ENCODE assay signal across 22 cellular contexts in genomic region chr20:58988565-58988882, GRCh38. TPM values are rescaled to one million over a fixed set of nuclear protein-coding genes. Genes with fewer than 3 reads are reported as not detected.
DNase-seq lines count a peak whose midpoint lies in the region; ATAC-seq and TF ChIP-seq lines count a peak whose summit lies in the region.
"Had no signal": no experiment of that assay in that cellular context is flagged by ENCODE, and none has a peak within 500 bp of the region (broad histone marks: within the 10 kb centered on the region; RNA-seq: fewer than 3 reads in every experiment).

No MANE protein-coding gene starts in this region.

- peaks cover 54% of the 10 kb centered on the region for H3K36me3 Mint-ChIP-seq in activated CD8-positive, alpha-beta memory T cell treated with anti-CD3 and anti-CD28 coated beads, Interleukin-2, amount 10 ng/mL, durations not matched to agents 7 days and 5 days
- peaks cover 27% of the 10 kb centered on the region for H3K36me3 Mint-ChIP-seq in activated naive CD8-positive, alpha-beta T cell treated with anti-CD3 and anti-CD28 coated beads for 36 hours
- H3K36me3 Mint-ChIP-seq in type B pancreatic cell = peaks cover 59% of the 10 kb centered on the region

- no peaks in the 10 kb centered on the region for H3K27me3 Mint-ChIP-seq in activated CD8-positive, alpha-beta memory T cell treated with anti-CD3 and anti-CD28 coated beads, Interleukin-2, amount 10 ng/mL, durations not matched to agents 7 days and 5 days
- H3K27me3 Mint-ChIP-seq in activated naive CD8-positive, alpha-beta T cell treated with anti-CD3 and anti-CD28 coated beads for 36 hours = no peaks in the 10 kb centered on the region
- no peaks in the 10 kb centered on the region for H3K27me3 Mint-ChIP-seq in type B pancreatic cell
- H3K27me3 Mint-ChIP-seq: CD4-positive, CD25-positive, alpha-beta regulatory T cell had no signal

- H3K9me3 Mint-ChIP-seq in activated CD8-positive, alpha-beta memory T cell treated with anti-CD3 and anti-CD28 coated beads, Interleukin-2, amount 10 ng/mL, durations not matched to agents 7 days and 5 days (ENCODE audit: low read depth) = no peaks in the 10 kb centered on the region
- H3K9me3 Mint-ChIP-seq in activated naive CD8-positive, alpha-beta T cell treated with anti-CD3 and anti-CD28 coated beads for 36 hours = no peaks in the 10 kb centered on the region
- no peaks in the 10 kb centered on the region for H3K9me3 Mint-ChIP-seq in type B pancreatic cell
- H3K9me3 Mint-ChIP-seq: CD4-positive, CD25-positive, alpha-beta regulatory T cell had no signal

- no peak for ATAC-seq in activated CD8-positive, alpha-beta memory T cell treated with anti-CD3 and anti-CD28 coated beads, Interleukin-2, amount 10 ng/mL, durations not matched to agents 7 days and 5 days
- no peak for ATAC-seq in GM18498 (IDR thresholded peaks at IDR 0.05; ENCODE audit: unreplicated experiment)
- ATAC-seq: Panc1 had no signal

- CTCF ChIA-PET in activated CD8-positive, alpha-beta memory T cell treated with anti-CD3 and anti-CD28 coated beads, Interleukin-2, amount 10 ng/mL, durations not matched to agents 7 days and 5 days (lab: Charles Lee) = no interaction called here

- no peak overlapping the region for H3K4me3 Mint-ChIP-seq in activated CD8-positive, alpha-beta memory T cell treated with anti-CD3 and anti-CD28 coated beads, Interleukin-2, amount 10 ng/mL, durations not matched to agents 7 days and 5 days
- H3K4me3 Mint-ChIP-seq in activated naive CD8-positive, alpha-beta T cell treated with anti-CD3 and anti-CD28 coated beads for 36 hours = no peak overlapping the region
- H3K4me3 Mint-ChIP-seq in type B pancreatic cell = no peak overlapping the region
- H3K4me3 Mint-ChIP-seq: CD4-positive, CD25-positive, alpha-beta regulatory T cell had no signal

- H3K4me1 Mint-ChIP-seq in activated CD8-positive, alpha-beta memory T cell treated with anti-CD3 and anti-CD28 coated beads, Interleukin-2, amount 10 ng/mL, durations not matched to agents 7 days and 5 days = peaks cover 33% of the 10 kb centered on the region
- H3K4me1 Mint-ChIP-seq in activated naive CD8-positive, alpha-beta T cell treated with anti-CD3 and anti-CD28 coated beads for 36 hours = peaks cover 19% of the 10 kb centered on the region
- peaks cover 28% of the 10 kb centered on the region for H3K4me1 Mint-ChIP-seq in type B pancreatic cell (ENCODE audit: unreplicated experiment)

- DNase-seq in activated CD8-positive, alpha-beta memory T cell treated with anti-CD3 and anti-CD28 coated beads, Interleukin-2, amount 50 U/mL, for 48 hours = peak; percentile 40
- DNase-seq in activated CD8-positive, alpha-beta memory T cell treated with anti-CD3 and anti-CD28 coated beads, Interleukin-2, amount 10 ng/mL, durations not matched to agents 7 days and 5 days = no peak
- no peak for DNase-seq in activated naive CD8-positive, alpha-beta T cell treated with anti-CD3 and anti-CD28 coated beads for 36 hours
- DNase-seq in mesenteric fat pad (ENCODE audit: low spot score) = peak; percentile 83
- peak; percentile 36 for DNase-seq in type B pancreatic cell (ENCODE audit: extremely low spot score, unreplicated experiment)
- no peak for DNase-seq in A172 (ENCODE audit: low spot score)
- DNase-seq in AML-193 (lab: John Stamatoyannopoulos, UW) = no peak
- DNase-seq: CD4-positive, CD25-positive, alpha-beta regulatory T cell; COR-L47; DMS79; H7; Kasumi-1; MM.1S; NCI-H1048; NCI-H1436; NCI-H187 treated with DMSO at 0.1 percent for 48 hours; NCI-H226; NCI-H510A treated with DMSO at 0.1 percent for 48 hours; NCI-H774; NK-92 treated with Interleukin-12 subunit alpha and Interleukin-12 subunit beta, amount 100 ng/mL, for 24 hours had no signal

- H3K27ac Mint-ChIP-seq in activated CD8-positive, alpha-beta memory T cell treated with anti-CD3 and anti-CD28 coated beads, Interleukin-2, amount 10 ng/mL, durations not matched to agents 7 days and 5 days = no peak overlapping the region
- H3K27ac Mint-ChIP-seq in activated naive CD8-positive, alpha-beta T cell treated with anti-CD3 and anti-CD28 coated beads for 36 hours = peak overlapping the region; percentile 37
- no peak overlapping the region for H3K27ac Mint-ChIP-seq in type B pancreatic cell
- H3K27ac Mint-ChIP-seq: CD4-positive, CD25-positive, alpha-beta regulatory T cell had no signal

- TF ChIP-seq CTCF in type B pancreatic cell (conservative IDR thresholded peaks at IDR 0.05) = no peak

RNA-seq across cellular contexts. Expression of gene NELFCD, which starts 7.5 kb away (rescaled TPM):
- 10 to 100 TPM; 71.2 to 86.2 TPM for total RNA-seq in activated CD8-positive, alpha-beta memory T cell treated with anti-CD3 and anti-CD28 coated beads, Interleukin-2, amount 10 ng/mL, durations not matched to agents 7 days and 5 days
- total RNA-seq in activated naive CD8-positive, alpha-beta T cell treated with anti-CD3 and anti-CD28 coated beads for 36 hours = 10 to 100 TPM; 84.1 to 91.2 TPM
- total RNA-seq in mesenteric fat pad = 43.9 TPM
- total RNA-seq in type B pancreatic cell (ENCODE audit: low replicate concordance) = 73.0 and 110 TPM in 2 replicates
- total RNA-seq in A172 (2014; rRNA removed; shearing (Covaris generic)) = 81.4 and 102 TPM in 2 replicates

RNA-seq across cellular contexts. Expression of gene CTSZ, which starts 18.5 kb away (rescaled TPM):
- total RNA-seq in activated CD8-positive, alpha-beta memory T cell treated with anti-CD3 and anti-CD28 coated beads, Interleukin-2, amount 10 ng/mL, durations not matched to agents 7 days and 5 days = 10 to 100 TPM; 39.6 to 48.0 TPM
- total RNA-seq in activated naive CD8-positive, alpha-beta T cell treated with anti-CD3 and anti-CD28 coated beads for 36 hours = 10 to 100 TPM; 24.6 to 25.4 TPM
- 277 TPM for total RNA-seq in mesenteric fat pad
- total RNA-seq in type B pancreatic cell (ENCODE audit: low replicate concordance) = 71.9 and 75.9 TPM in 2 replicates
- 228 and 320 TPM in 2 replicates for total RNA-seq in A172 (2014; rRNA removed; shearing (Covaris generic))

RNA-seq across cellular contexts. Expression of gene TUBB1, which starts 30.7 kb away (rescaled TPM):
- total RNA-seq in activated CD8-positive, alpha-beta memory T cell treated with anti-CD3 and anti-CD28 coated beads, Interleukin-2, amount 10 ng/mL, durations not matched to agents 7 days and 5 days = not detected
- total RNA-seq in activated naive CD8-positive, alpha-beta T cell treated with anti-CD3 and anti-CD28 coated beads for 36 hours = not detected
- total RNA-seq in mesenteric fat pad (0.51 TPM), type B pancreatic cell (ENCODE audit: low replicate concordance) (0.46 and 0.52 TPM in 2 replicates)
- total RNA-seq in A172 (2014; rRNA removed; shearing (Covaris generic)) = 0.36 and 0.64 TPM in 2 replicates
- total RNA-seq: H7 had no signal

RNA-seq across cellular contexts. Expression of gene ATP5F1E, which starts 43.6 kb away (rescaled TPM):
- total RNA-seq in activated CD8-positive, alpha-beta memory T cell treated with anti-CD3 and anti-CD28 coated beads, Interleukin-2, amount 10 ng/mL, durations not matched to agents 7 days and 5 days = 10 to 100 TPM; 78.3 to 80.8 TPM
- 10 to 100 TPM; 83.0 to 84.4 TPM for total RNA-seq in activated naive CD8-positive, alpha-beta T cell treated with anti-CD3 and anti-CD28 coated beads for 36 hours
- total RNA-seq in mesenteric fat pad (71.3 TPM), type B pancreatic cell (ENCODE audit: low replicate concordance) (75.6 and 81.8 TPM in 2 replicates)
- total RNA-seq in A172 (2014; rRNA removed; shearing (Covaris generic)) = 37.0 and 41.4 TPM in 2 replicates

RNA-seq across cellular contexts. Expression of gene PRELID3B, which starts 54.1 kb away (rescaled TPM):
- 100 to 1,000 TPM in 1 of 2 experiments, 10 to 100 TPM in 1; 80.4 to 104 TPM for total RNA-seq in activated CD8-positive, alpha-beta memory T cell treated with anti-CD3 and anti-CD28 coated beads, Interleukin-2, amount 10 ng/mL, durations not matched to agents 7 days and 5 days
- total RNA-seq in activated naive CD8-positive, alpha-beta T cell treated with anti-CD3 and anti-CD28 coated beads for 36 hours = 100 to 1,000 TPM; 131 to 143 TPM
- total RNA-seq in mesenteric fat pad = 56.8 TPM
- 45.9 and 54.9 TPM in 2 replicates for total RNA-seq in type B pancreatic cell (ENCODE audit: low replicate concordance)
- 152 and 196 TPM in 2 replicates for total RNA-seq in A172 (2014; rRNA removed; shearing (Covaris generic))

Comparison
In these comparisons a context has a peak if more than half of its experiments do, and no peak if none do; other contexts are left out.
1. DNase-seq: peak in activated CD8-positive, alpha-beta memory T cell treated with anti-CD3 and anti-CD28 coated beads, Interleukin-2, amount 50 U/mL, for 48 hours (single experiment), mesenteric fat pad (single experiment) and type B pancreatic cell (single experiment); none in activated CD8-positive, alpha-beta memory T cell treated with anti-CD3 and anti-CD28 coated beads, Interleukin-2, amount 10 ng/mL, durations not matched to agents 7 days and 5 days (single experiment), activated naive CD8-positive, alpha-beta T cell treated with anti-CD3 and anti-CD28 coated beads for 36 hours (single experiment), A172 (single experiment) and AML-193 (0 of 2).